23 cellular contexts compared by ENCODE assay signal in genomic region chr2:80166457-80166856, GRCh38.
A peak's percentile ranks its signal among the peaks of the same experiment; 100 is the strongest.
DNase-seq lines count a peak whose midpoint lies in the region; ATAC-seq and TF ChIP-seq lines count a peak whose summit lies in the region.
"Had no signal": no experiment of that assay in that cellular context is flagged by ENCODE, and none has a peak within 500 bp of the region (broad histone marks: within the 10 kb centered on the region; RNA-seq: fewer than 3 reads in every experiment).

No MANE protein-coding gene starts in this region.

- H3K27me3 Mint-ChIP-seq in neural crest cell (ENCODE audit: low read depth): no peaks in the 10 kb centered on the region
- H3K27me3 Mint-ChIP-seq: CD4-positive, alpha-beta memory T cell; CD4-positive, CD25-positive, alpha-beta regulatory T cell; CD8-positive, alpha-beta memory T cell had no signal

- H3K4me1 Mint-ChIP-seq in neural crest cell: no peaks in the 10 kb centered on the region
- H3K4me1 Mint-ChIP-seq: CD14-positive monocyte; CD4-positive, alpha-beta memory T cell; CD4-positive, CD25-positive, alpha-beta regulatory T cell; CD8-positive, alpha-beta memory T cell had no signal

- H3K9me3 ChIP-seq in esophagus muscularis mucosa: no peaks in the 10 kb centered on the region
- H3K9me3 ChIP-seq: BE2C, BLaER1 had no signal

- DNase-seq in esophagus muscularis mucosa (ENCODE audit: extremely low spot score): peak; percentile 14
- DNase-seq in neural crest cell (ENCODE audit: low read depth, low spot score): no peak
- DNase-seq in NCI-H2107 (lab: John Stamatoyannopoulos, UW): no peak
- no peak for DNase-seq in stimulated activated CD4-positive, alpha-beta T cell treated with anti-CD3 and anti-CD28 coated beads, Interleukin-2, amount 100 ng/mL, for 24 hours
- DNase-seq: 8988T; ACHN; BE2C; C1 segment of cervical spinal cord; CD4-positive, alpha-beta memory T cell; CD4-positive, CD25-positive, alpha-beta regulatory T cell; CD8-positive, alpha-beta memory T cell; COR-L47; DMS 273 treated with DMSO at 0.1 percent for 48 hours; DMS153; DMS53; DMS79; DND-41; EL; GDM1 had no signal

- 83% methylated on average over 1 of the region's 1 CpG for WGBS in esophagus muscularis mucosa

- no peak overlapping the region for H3K27ac ChIP-seq in esophagus muscularis mucosa (replicated peaks in 1 of 4)
- H3K27ac ChIP-seq: BLaER1 had no signal

- H3K4me1 ChIP-seq in esophagus muscularis mucosa: no peaks in the 10 kb centered on the region
- H3K4me1 ChIP-seq: BE2C, BLaER1 had no signal

- no peak overlapping the region for H3K4me3 Mint-ChIP-seq in neural crest cell
- H3K4me3 Mint-ChIP-seq: CD14-positive monocyte; CD4-positive, alpha-beta memory T cell; CD4-positive, CD25-positive, alpha-beta regulatory T cell; CD8-positive, alpha-beta memory T cell had no signal

- H3K4me3 ChIP-seq in esophagus muscularis mucosa: no peak overlapping the region
- H3K4me3 ChIP-seq: BLaER1, GM12878 had no signal

- no peaks in the 10 kb centered on the region for H3K36me3 Mint-ChIP-seq in neural crest cell (ENCODE audit: low read depth)
- H3K36me3 Mint-ChIP-seq: CD14-positive monocyte; CD4-positive, alpha-beta memory T cell; CD4-positive, CD25-positive, alpha-beta regulatory T cell; CD8-positive, alpha-beta memory T cell had no signal

- H3K9me3 Mint-ChIP-seq in neural crest cell: peaks cover 6% of the 10 kb centered on the region

- peak overlapping the region; percentile 40 for H3K27ac Mint-ChIP-seq in neural crest cell (ENCODE audit: unreplicated experiment)
- H3K27ac Mint-ChIP-seq: CD14-positive monocyte; CD4-positive, alpha-beta memory T cell; CD4-positive, CD25-positive, alpha-beta regulatory T cell; CD8-positive, alpha-beta memory T cell had no signal

- ATAC-seq in HG03097 (IDR thresholded peaks at IDR 0.05; ENCODE audit: low FRiP score, unreplicated experiment): no peak
- ATAC-seq: GM12878 had no signal

- intact Hi-C loops in esophagus muscularis mucosa (cut with DNase I): no loop called here

- no peaks in the 10 kb centered on the region for H3K27me3 ChIP-seq in esophagus muscularis mucosa
- H3K27me3 ChIP-seq: BE2C, BLaER1 had no signal

- TF ChIP-seq CTCF in esophagus muscularis mucosa (IDR thresholded peaks at IDR 0.05) (no peak), neural crest cell (conservative IDR thresholded peaks at IDR 0.05) (no peak)

- no peaks in the 10 kb centered on the region for H3K36me3 ChIP-seq in esophagus muscularis mucosa
- H3K36me3 ChIP-seq: BE2C, BLaER1 had no signal

- TF ChIP-seq POLR2A in esophagus muscularis mucosa (IDR thresholded peaks at IDR 0.05; ENCODE audit: low read depth): no peak

- no peak for TF ChIP-seq EP300 in esophagus muscularis mucosa (IDR thresholded peaks at IDR 0.05)
